ENCODE assay signal across 21 cellular contexts in genomic region chr6:139173822-139174221, GRCh38. TPM values are rescaled to one million over a fixed set of nuclear protein-coding genes. Genes with fewer than 3 reads are reported as not detected.
A peak's percentile ranks its signal among the peaks of the same experiment; 100 is the strongest.
DNase-seq lines count a peak whose midpoint lies in the region; ATAC-seq and TF ChIP-seq lines count a peak whose summit lies in the region.
"Had no signal": no experiment of that assay in that cellular context is flagged by ENCODE, and none has a peak within 500 bp of the region (broad histone marks: within the 10 kb centered on the region; RNA-seq: fewer than 3 reads in every experiment).

No MANE protein-coding gene starts in this region.

- H3K36me3 ChIP-seq in OCI-LY3 (replicated peaks; ENCODE audit: low read depth, low read length), result peaks cover 27% of the 10 kb centered on the region
- H3K36me3 ChIP-seq: brain microvascular endothelial cell had no signal

- H3K4me2 ChIP-seq in OCI-LY3 (ENCODE audit: low read length), result peak overlapping the region; percentile 46; the same call in 1 of the 2 replicates
- H3K4me2 ChIP-seq: A549 had no signal

- no peak overlapping the region for H3K9ac ChIP-seq in OCI-LY3 (ENCODE audit: low read length)

- peaks cover 62% of the 10 kb centered on the region for H3K36me3 Mint-ChIP-seq in activated CD8-positive, alpha-beta memory T cell treated with anti-CD3 and anti-CD28 coated beads, Interleukin-2, amount 10 ng/mL, durations not matched to agents 7 days and 5 days
- H3K36me3 Mint-ChIP-seq in activated naive CD4-positive, alpha-beta T cell treated with anti-CD3 and anti-CD28 coated beads, Interleukin-2, amount 50 U/mL, for 72 hours, result peaks cover 26 to 73% of the 10 kb centered on the region in 2 donors
- peaks cover 35% of the 10 kb centered on the region for H3K36me3 Mint-ChIP-seq in natural killer cell treated with Interleukin-12 subunit alpha and Interleukin-12 subunit beta and Interleukin-15 and Interleukin-18, amount 100 ng/mL, for 72 hours

- H3K27me3 Mint-ChIP-seq in activated CD8-positive, alpha-beta memory T cell treated with anti-CD3 and anti-CD28 coated beads, Interleukin-2, amount 10 ng/mL, durations not matched to agents 7 days and 5 days, result no peaks in the 10 kb centered on the region
- no peaks in the 10 kb centered on the region for H3K27me3 Mint-ChIP-seq in natural killer cell treated with Interleukin-12 subunit alpha and Interleukin-12 subunit beta and Interleukin-15 and Interleukin-18, amount 100 ng/mL, for 72 hours
- H3K27me3 Mint-ChIP-seq: memory B cell had no signal

- H3K4me1 ChIP-seq in OCI-LY3 (ENCODE audit: low read length), result peaks cover 63% of the 10 kb centered on the region
- H3K4me1 ChIP-seq: A549, SJCRH30 had no signal

- CTCF ChIA-PET in activated CD8-positive, alpha-beta memory T cell treated with anti-CD3 and anti-CD28 coated beads, Interleukin-2, amount 10 ng/mL, durations not matched to agents 7 days and 5 days (lab: Charles Lee), result interaction anchor here (0.5 to 2.7 kb wide), 10 partner anchors 10 to 191 kb away, joined by 3 to 13 read pairs (median 4); no protein-coding TSS in a partner anchor

- no peak overlapping the region for H3K4me3 Mint-ChIP-seq in activated CD8-positive, alpha-beta memory T cell treated with anti-CD3 and anti-CD28 coated beads, Interleukin-2, amount 10 ng/mL, durations not matched to agents 7 days and 5 days
- H3K4me3 Mint-ChIP-seq in natural killer cell treated with Interleukin-12 subunit alpha and Interleukin-12 subunit beta and Interleukin-15 and Interleukin-18, amount 100 ng/mL, for 72 hours, result peak overlapping the region; percentile 14
- H3K4me3 Mint-ChIP-seq: memory B cell had no signal

- H3K27ac Mint-ChIP-seq in activated CD8-positive, alpha-beta memory T cell treated with anti-CD3 and anti-CD28 coated beads, Interleukin-2, amount 10 ng/mL, durations not matched to agents 7 days and 5 days, result peak overlapping the region; percentile 70
- peak overlapping the region; percentile 83 to 92 for H3K27ac Mint-ChIP-seq in activated naive CD4-positive, alpha-beta T cell treated with anti-CD3 and anti-CD28 coated beads, Interleukin-2, amount 50 U/mL, for 72 hours
- H3K27ac Mint-ChIP-seq in natural killer cell treated with Interleukin-12 subunit alpha and Interleukin-12 subunit beta and Interleukin-15 and Interleukin-18, amount 100 ng/mL, for 72 hours, result peak overlapping the region; percentile 68 to 79

- peak; percentile 29 for ATAC-seq in activated CD8-positive, alpha-beta memory T cell treated with anti-CD3 and anti-CD28 coated beads, Interleukin-2, amount 10 ng/mL, durations not matched to agents 7 days and 5 days
- ATAC-seq in activated naive CD4-positive, alpha-beta T cell treated with anti-CD3 and anti-CD28 coated beads, Interleukin-2, amount 50 U/mL, for 72 hours, result no peak
- peak in 1 of 2 donors; percentile 70 for ATAC-seq in natural killer cell treated with Interleukin-12 subunit alpha and Interleukin-12 subunit beta and Interleukin-15 and Interleukin-18, amount 100 ng/mL, for 72 hours
- ATAC-seq: Panc1 had no signal

- TF ChIP-seq CTCF in OCI-LY3 (IDR thresholded peaks at IDR 0.05; ENCODE audit: low read depth, low read length), result no peak

- no peak overlapping the region for H2AFZ ChIP-seq in OCI-LY3 (ENCODE audit: low read depth, low read length)

- no peaks in the 10 kb centered on the region for H3K9me3 Mint-ChIP-seq in activated CD8-positive, alpha-beta memory T cell treated with anti-CD3 and anti-CD28 coated beads, Interleukin-2, amount 10 ng/mL, durations not matched to agents 7 days and 5 days (ENCODE audit: low read depth)
- no peaks in the 10 kb centered on the region for H3K9me3 Mint-ChIP-seq in activated naive CD4-positive, alpha-beta T cell treated with anti-CD3 and anti-CD28 coated beads, Interleukin-2, amount 50 U/mL, for 72 hours
- H3K9me3 Mint-ChIP-seq in natural killer cell treated with Interleukin-12 subunit alpha and Interleukin-12 subunit beta and Interleukin-15 and Interleukin-18, amount 100 ng/mL, for 72 hours, result no peaks in the 10 kb centered on the region
- H3K9me3 Mint-ChIP-seq: memory B cell had no signal

- no peak for DNase-seq in activated CD8-positive, alpha-beta memory T cell treated with anti-CD3 and anti-CD28 coated beads, Interleukin-2, amount 10 ng/mL, durations not matched to agents 7 days and 5 days
- DNase-seq in activated CD8-positive, alpha-beta memory T cell treated with anti-CD3 and anti-CD28 coated beads, Interleukin-2, amount 50 U/mL, for 4 hours, result no peak
- no peak for DNase-seq in activated naive CD4-positive, alpha-beta T cell treated with anti-CD3 and anti-CD28 coated beads, Interleukin-2, amount 50 U/mL, for 72 hours (ENCODE audit: low spot score in 2 of 2)
- no peak for DNase-seq in natural killer cell treated with Interleukin-12 subunit alpha and Interleukin-12 subunit beta and Interleukin-15 and Interleukin-18, amount 100 ng/mL, for 72 hours (ENCODE audit: low spot score)
- DNase-seq in iPS-NIHi11 (ENCODE audit: low spot score) (no peak), RPMI8226 (no peak), NOMO-1 treated with DMSO at 0.1 percent for 48 hours (lab: John Stamatoyannopoulos, UW; ENCODE audit: unreplicated experiment) (no peak)
- DNase-seq: activated CD4-positive, alpha-beta T cell treated with anti-CD3 and anti-CD28 coated beads, Interleukin-2, amount 50 U/mL, for 1 hour; brain microvascular endothelial cell; Caco-2; heart left ventricle; left colon; MM.1S; NCI-H2171; NCI-H510A treated with DMSO at 0.1 percent for 48 hours; SJCRH30; stimulated activated CD8-positive, alpha-beta memory T cell treated with anti-CD3 and anti-CD28 coated beads, Interleukin-4, amount 100 ng/mL, for 48 hours had no signal

- H3K4me3 ChIP-seq in OCI-LY3 (ENCODE audit: low read length), result no peak overlapping the region
- H3K4me3 ChIP-seq: A549, heart left ventricle, SJCRH30 had no signal

- H3K27ac ChIP-seq in OCI-LY3 (ENCODE audit: low read length), result no peak overlapping the region
- H3K27ac ChIP-seq: A549, brain microvascular endothelial cell, heart left ventricle, SJCRH30 had no signal

- peaks cover 83% of the 10 kb centered on the region for H3K4me1 Mint-ChIP-seq in activated CD8-positive, alpha-beta memory T cell treated with anti-CD3 and anti-CD28 coated beads, Interleukin-2, amount 10 ng/mL, durations not matched to agents 7 days and 5 days
- H3K4me1 Mint-ChIP-seq in natural killer cell treated with Interleukin-12 subunit alpha and Interleukin-12 subunit beta and Interleukin-15 and Interleukin-18, amount 100 ng/mL, for 72 hours (ENCODE audit: low read depth in 2 of 2), result peaks cover 67 to 77% of the 10 kb centered on the region in 2 donors

- H4K20me1 ChIP-seq in OCI-LY3 (ENCODE audit: insufficient read depth, low read length), result peaks cover 6% of the 10 kb centered on the region; the same call in 1 of the 2 replicates

- peaks cover 4% of the 10 kb centered on the region; the same call in 1 of the 2 replicates for H3K79me2 ChIP-seq in OCI-LY3 (ENCODE audit: low read length)

- H3K9me3 ChIP-seq in OCI-LY3 (ENCODE audit: insufficient read depth, low read length), result no peaks in the 10 kb centered on the region
- H3K9me3 ChIP-seq: A549, Caco-2, heart left ventricle, SJCRH30 had no signal

- H3K27me3 ChIP-seq in OCI-LY3 (ENCODE audit: low read depth, low read length), result no peaks in the 10 kb centered on the region
- H3K27me3 ChIP-seq: brain microvascular endothelial cell, heart left ventricle, SJCRH30 had no signal

RNA-seq across cellular contexts. Expression of gene HECA, which starts 38.9 kb away (rescaled TPM):
- 10 to 100 TPM; 47.3 to 49.5 TPM for total RNA-seq in activated CD8-positive, alpha-beta memory T cell treated with anti-CD3 and anti-CD28 coated beads, Interleukin-2, amount 10 ng/mL, durations not matched to agents 7 days and 5 days
- 10 to 100 TPM; 59.6 to 83.3 TPM for total RNA-seq in activated naive CD4-positive, alpha-beta T cell treated with anti-CD3 and anti-CD28 coated beads, Interleukin-2, amount 50 U/mL, for 72 hours
- total RNA-seq in natural killer cell treated with Interleukin-12 subunit alpha and Interleukin-12 subunit beta and Interleukin-15 and Interleukin-18, amount 100 ng/mL, for 72 hours, result 10 to 100 TPM; 30.3 to 34.5 TPM
